8 cellular contexts compared by ENCODE assay signal in genomic region chr11:118790357-118791014, GRCh38. TPM values are rescaled to one million over a fixed set of nuclear protein-coding genes. Genes with fewer than 3 reads are reported as not detected.
A peak's percentile ranks its signal among the peaks of the same experiment; 100 is the strongest.
DNase-seq lines count a peak whose midpoint lies in the region; ATAC-seq and TF ChIP-seq lines count a peak whose summit lies in the region.

No MANE protein-coding gene starts in this region.

- no peaks in the 10 kb centered on the region for H3K27me3 ChIP-seq in subcutaneous abdominal adipose tissue (ENCODE audit: control insufficient read depth in 5 of 5, insufficient read depth in 4 of 5, low read length in 5 of 5)

- no peaks in the 10 kb centered on the region for H3K9me2 ChIP-seq in OCI-LY7 (ENCODE audit: insufficient read depth, low read length)

- H3K4me1 Mint-ChIP-seq in activated T-helper 1 cell treated with anti-CD3 and anti-CD28 coated beads, Interleukin-12 subunit alpha, Interleukin-12 subunit beta, Interleukin-2, Interleukin-4 antibody, amounts not matched to agents 30 ng/mL and 10 ng/mL and 1 ng/mL, durations not matched to agents 14 hours and 24 hours and 36 hours (ENCODE audit: low read depth) = peaks cover 38% of the 10 kb centered on the region
- H3K4me1 Mint-ChIP-seq in natural killer cell treated with Interleukin-12 subunit alpha and Interleukin-12 subunit beta and Interleukin-15 and Interleukin-18, amount 100 ng/mL, for 72 hours (ENCODE audit: low read depth in 2 of 2) = peaks cover 29 to 33% of the 10 kb centered on the region in 2 donors

- H3K4me3 Mint-ChIP-seq in activated T-helper 1 cell treated with anti-CD3 and anti-CD28 coated beads, Interleukin-12 subunit alpha, Interleukin-12 subunit beta, Interleukin-2, Interleukin-4 antibody, amounts not matched to agents 30 ng/mL and 10 ng/mL and 1 ng/mL, durations not matched to agents 14 hours and 24 hours and 36 hours = peak overlapping the region; percentile 98
- peak overlapping the region; percentile 99 for H3K4me3 Mint-ChIP-seq in natural killer cell treated with Interleukin-12 subunit alpha and Interleukin-12 subunit beta and Interleukin-15 and Interleukin-18, amount 100 ng/mL, for 72 hours

- H4K20me1 ChIP-seq in OCI-LY7 (ENCODE audit: insufficient read depth, low read length) = peaks cover 16% of the 10 kb centered on the region; the same call in 1 of the 2 replicates

- H3K9me3 Mint-ChIP-seq in activated T-helper 1 cell treated with anti-CD3 and anti-CD28 coated beads, Interleukin-12 subunit alpha, Interleukin-12 subunit beta, Interleukin-2, Interleukin-4 antibody, amounts not matched to agents 30 ng/mL and 10 ng/mL and 1 ng/mL, durations not matched to agents 14 hours and 24 hours and 36 hours = no peaks in the 10 kb centered on the region
- H3K9me3 Mint-ChIP-seq in natural killer cell treated with Interleukin-12 subunit alpha and Interleukin-12 subunit beta and Interleukin-15 and Interleukin-18, amount 100 ng/mL, for 72 hours = no peaks in the 10 kb centered on the region

- in situ Hi-C loops in ACHN (cut with HindIII; ENCODE audit: low pct_ligation_motif_present, low pct_unique_long_range_greater_than_20kb, low sequenced_read_pairs) = no loop called here

- peak overlapping the region; percentile 87 for H3K4me2 ChIP-seq in OCI-LY7 (ENCODE audit: low read length)

- no peaks in the 10 kb centered on the region for H3K27me3 Mint-ChIP-seq in activated T-helper 1 cell treated with anti-CD3 and anti-CD28 coated beads, Interleukin-12 subunit alpha, Interleukin-12 subunit beta, Interleukin-2, Interleukin-4 antibody, amounts not matched to agents 30 ng/mL and 10 ng/mL and 1 ng/mL, durations not matched to agents 14 hours and 24 hours and 36 hours (ENCODE audit: insufficient read depth)
- no peaks in the 10 kb centered on the region for H3K27me3 Mint-ChIP-seq in natural killer cell treated with Interleukin-12 subunit alpha and Interleukin-12 subunit beta and Interleukin-15 and Interleukin-18, amount 100 ng/mL, for 72 hours

- H3K4me3 ChIP-seq in OCI-LY7 (ENCODE audit: low read depth, low read length, poor library complexity, severe bottlenecking) (peak overlapping the region; percentile 99), fibroblast of the aortic adventitia (ENCODE audit: low read depth, low read length) (peak overlapping the region; percentile 86), subcutaneous abdominal adipose tissue (ENCODE audit: low read depth in 1 of 5, low read length in 5 of 5) (peak overlapping the region; percentile 94 to 97 (median 95))

- DNase-seq in ACHN (peak; percentile 40), OCI-LY7 (ENCODE audit: low spot score) (peak; percentile 78), fibroblast of the aortic adventitia (ENCODE audit: low read depth) (peak; percentile 63)
- no peak for DNase-seq in activated T-helper 1 cell treated with anti-CD3 and anti-CD28 coated beads, Interleukin-12 subunit alpha, Interleukin-12 subunit beta, Interleukin-2, Interleukin-4 antibody, amounts not matched to agents 30 ng/mL and 10 ng/mL and 1 ng/mL, durations not matched to agents 14 hours and 24 hours and 36 hours (ENCODE audit: low spot score)
- no peak for DNase-seq in natural killer cell treated with Interleukin-12 subunit alpha and Interleukin-12 subunit beta and Interleukin-15 and Interleukin-18, amount 100 ng/mL, for 72 hours (ENCODE audit: low spot score)

- peak overlapping the region; percentile 78 for H2AFZ ChIP-seq in OCI-LY7 (ENCODE audit: low read length)

- POLR2A ChIA-PET in OCI-LY7 (lab: Charles Lee) = interaction anchor here (0.6 to 7.7 kb wide), 30 partner anchors 10 to 388 kb away, joined by 3 to 94 read pairs (median 4); partner anchors contain the start of genes BCL9L and CXCR5

- H3K79me2 ChIP-seq in OCI-LY7 (ENCODE audit: insufficient read depth, low read depth, low read length) = peaks cover 53% of the 10 kb centered on the region

- ATAC-seq in GM18867 (IDR thresholded peaks at IDR 0.05; ENCODE audit: unreplicated experiment) (peak; percentile 29), HG03460 (IDR thresholded peaks at IDR 0.05; ENCODE audit: unreplicated experiment) (peak; percentile 38)
- peak; percentile 45 to 57 for ATAC-seq in natural killer cell treated with Interleukin-12 subunit alpha and Interleukin-12 subunit beta and Interleukin-15 and Interleukin-18, amount 100 ng/mL, for 72 hours

- H3K9ac ChIP-seq in subcutaneous abdominal adipose tissue (ENCODE audit: low read length in 5 of 5) = peak overlapping the region; percentile 91 to 100 (median 99)

- peak; percentile 78 for TF ChIP-seq CTCF in OCI-LY7 (conservative IDR thresholded peaks at IDR 0.05; ENCODE audit: low read length)
- peak; percentile 53 for TF ChIP-seq CTCF in fibroblast of the aortic adventitia (IDR thresholded peaks at IDR 0.05; ENCODE audit: insufficient read depth, low read length)

- BruUV-seq in OCI-LY7 (replicated peaks; lab: Mats Ljungman, UMichigan) = no TSS peak

- peaks cover 56% of the 10 kb centered on the region for H3K4me1 ChIP-seq in OCI-LY7 (ENCODE audit: insufficient read depth, low read length, poor library complexity, severe bottlenecking)
- peaks cover 4 to 46% (median 39%) of the 10 kb centered on the region in 5 donors for H3K4me1 ChIP-seq in subcutaneous abdominal adipose tissue (ENCODE audit: control insufficient read depth in 5 of 5, insufficient read depth in 5 of 5, low read length in 5 of 5)

- CTCF ChIA-PET in OCI-LY7 (lab: Charles Lee; ENCODE audit: unreplicated experiment) = interaction anchor here (0.9 to 1.2 kb wide), 8 partner anchors 29 to 105 kb away, joined by 3 to 4 read pairs (median 3); no protein-coding TSS in a partner anchor

- H3K27ac ChIP-seq in OCI-LY7 (ENCODE audit: low read depth, low read length, poor library complexity, severe bottlenecking) (peak overlapping the region; percentile 96), subcutaneous abdominal adipose tissue (ENCODE audit: low read depth, low read length) (peak overlapping the region; percentile 100)

- peaks cover 16% of the 10 kb centered on the region for H3K36me3 Mint-ChIP-seq in activated T-helper 1 cell treated with anti-CD3 and anti-CD28 coated beads, Interleukin-12 subunit alpha, Interleukin-12 subunit beta, Interleukin-2, Interleukin-4 antibody, amounts not matched to agents 30 ng/mL and 10 ng/mL and 1 ng/mL, durations not matched to agents 14 hours and 24 hours and 36 hours (ENCODE audit: low read depth)
- peaks cover 14% of the 10 kb centered on the region for H3K36me3 Mint-ChIP-seq in natural killer cell treated with Interleukin-12 subunit alpha and Interleukin-12 subunit beta and Interleukin-15 and Interleukin-18, amount 100 ng/mL, for 72 hours

- H3K27ac Mint-ChIP-seq in activated T-helper 1 cell treated with anti-CD3 and anti-CD28 coated beads, Interleukin-12 subunit alpha, Interleukin-12 subunit beta, Interleukin-2, Interleukin-4 antibody, amounts not matched to agents 30 ng/mL and 10 ng/mL and 1 ng/mL, durations not matched to agents 14 hours and 24 hours and 36 hours = peak overlapping the region; percentile 99
- H3K27ac Mint-ChIP-seq in natural killer cell treated with Interleukin-12 subunit alpha and Interleukin-12 subunit beta and Interleukin-15 and Interleukin-18, amount 100 ng/mL, for 72 hours = peak overlapping the region; percentile 96 to 100

- intact Hi-C loops in OCI-LY7 (cut with micrococcal nuclease; ENCODE audit: unreplicated experiment) = loop anchor here (1.0 to 5.0 kb wide), 8 partner anchors 30 to 307 kb away; a partner anchor contains a TSS
- intact Hi-C loops in activated T-helper 1 cell treated with anti-CD3 and anti-CD28 coated beads, Interleukin-12 subunit alpha, Interleukin-12 subunit beta, Interleukin-2, Interleukin-4 antibody, amounts not matched to agents 30 ng/mL and 10 ng/mL and 1 ng/mL, durations not matched to agents 14 hours and 24 hours and 36 hours (cut with micrococcal nuclease) = loop anchor here (1.0 to 5.0 kb wide), 9 partner anchors 100 to 973 kb away; partner anchors contain the start of genes ARCN1, ATP5MG, DPAGT1 and KMT2A

- H3K36me3 ChIP-seq in OCI-LY7 (ENCODE audit: insufficient read depth, low read length) (peaks cover 28% of the 10 kb centered on the region), subcutaneous abdominal adipose tissue (ENCODE audit: control insufficient read depth in 5 of 5, insufficient read depth in 5 of 5, low read length in 5 of 5) (peaks cover 0 to 6% (median 4%) of the 10 kb centered on the region in 5 donors)

- H3K9me3 ChIP-seq in OCI-LY7 (ENCODE audit: low read length) (no peaks in the 10 kb centered on the region), subcutaneous abdominal adipose tissue (ENCODE audit: control insufficient read depth in 5 of 5, low read length in 5 of 5) (no peaks in the 10 kb centered on the region)

RNA-seq across cellular contexts. Expression of gene DDX6, which starts 0.5 kb away (rescaled TPM):
- 46.5 and 55.0 TPM in 2 replicates for total RNA-seq in OCI-LY7 (2014; rRNA removed; shearing (Covaris generic))
- total RNA-seq in OCI-LY7 (2022) (128 and 142 TPM in 2 replicates), fibroblast of the aortic adventitia (ENCODE audit: low replicate concordance) (174 and 189 TPM in 2 replicates)
- total RNA-seq in activated T-helper 1 cell treated with anti-CD3 and anti-CD28 coated beads, Interleukin-12 subunit alpha, Interleukin-12 subunit beta, Interleukin-2, Interleukin-4 antibody, amounts not matched to agents 30 ng/mL and 10 ng/mL and 1 ng/mL, durations not matched to agents 14 hours and 24 hours and 36 hours = 110 and 112 TPM in 2 replicates
- 100 to 1,000 TPM; 145 to 214 TPM for total RNA-seq in natural killer cell treated with Interleukin-12 subunit alpha and Interleukin-12 subunit beta and Interleukin-15 and Interleukin-18, amount 100 ng/mL, for 72 hours

Comparison
In these comparisons a context has a peak if more than half of its experiments do, and no peak if none do; other contexts are left out.
1. DNase-seq: peak in ACHN (single experiment), OCI-LY7 (single experiment) and fibroblast of the aortic adventitia (single experiment); none in activated T-helper 1 cell treated with anti-CD3 and anti-CD28 coated beads, Interleukin-12 subunit alpha, Interleukin-12 subunit beta, Interleukin-2, Interleukin-4 antibody, amounts not matched to agents 30 ng/mL and 10 ng/mL and 1 ng/mL, durations not matched to agents 14 hours and 24 hours and 36 hours (single experiment) and natural killer cell treated with Interleukin-12 subunit alpha and Interleukin-12 subunit beta and Interleukin-15 and Interleukin-18, amount 100 ng/mL, for 72 hours (single experiment).
2. Peak in every context shown above with its lines, with median percentiles within 50 percentile points of each other: ATAC-seq and H3K4me3 ChIP-seq.